In genomic region chr6:31294056-31294455, GRCh38 we compare ENCODE assay signal across 4 cellular contexts.
"Had no signal": no experiment of that assay in that cellular context is flagged by ENCODE, and none has a peak within 500 bp of the region (broad histone marks: within the 10 kb centered on the region; RNA-seq: fewer than 3 reads in every experiment).

No MANE protein-coding gene starts in this region.

- H3K4me3 ChIP-seq: K562 had no signal

- DNase-seq: KBM-7, KG1 had no signal

- H3K27ac ChIP-seq: HL-60 had no signal

- ATAC-seq: K562 had no signal

- FAIRE-seq: K562 had no signal
